26 cellular contexts compared by ENCODE assay signal in genomic region chr18:60693426-60693825, GRCh38.
DNase-seq lines count a peak whose midpoint lies in the region; ATAC-seq, FAIRE-seq and TF ChIP-seq lines count a peak whose summit lies in the region.
"Had no signal": no experiment of that assay in that cellular context is flagged by ENCODE, and none has a peak within 500 bp of the region (broad histone marks: within the 10 kb centered on the region; RNA-seq: fewer than 3 reads in every experiment).

No MANE protein-coding gene starts in this region.

- no peak for ATAC-seq in HG03196 (IDR thresholded peaks at IDR 0.05; ENCODE audit: unreplicated experiment)
- ATAC-seq: activated CD8-positive, alpha-beta T cell treated with anti-CD3 and anti-CD28 coated beads, Interleukin-2, amount 10 ng/mL, durations not matched to agents 7 days and 5 days; GM12878; heart right ventricle had no signal

- H3K27ac ChIP-seq in RWPE1 (no peak overlapping the region), endothelial cell of umbilical vein (ENCODE audit: insufficient read depth, low read depth, low read length) (peak overlapping the region; percentile 44), Peyer's patch (no peak overlapping the region)
- H3K27ac ChIP-seq: BLaER1 treated with 17β-estradiol and CSF1 and Interleukin-3, amounts not matched to agents 10 nM and 100 nM; heart right ventricle; sigmoid colon had no signal

- TF ChIP-seq CTCF in RWPE1 (conservative IDR thresholded peaks at IDR 0.05; ENCODE audit: low read depth) (no peak), endothelial cell of umbilical vein (IDR thresholded peaks at IDR 0.05; ENCODE audit: extremely low read depth in 1 of 2, insufficient read depth in 1 of 2, low read depth in 1 of 2, low read length in 2 of 2) (no peak), Peyer's patch (IDR thresholded peaks at IDR 0.05) (no peak)

- H4K20me1 ChIP-seq in endothelial cell of umbilical vein (replicated peaks; ENCODE audit: control insufficient read depth, extremely low read depth, insufficient read depth, low read length): no peaks in the 10 kb centered on the region
- H4K20me1 ChIP-seq: BLaER1 treated with 17β-estradiol and CSF1 and Interleukin-3, amounts not matched to agents 10 nM and 100 nM had no signal

- H3K36me3 ChIP-seq in endothelial cell of umbilical vein (ENCODE audit: control insufficient read depth in 2 of 2, extremely low read depth in 1 of 2, insufficient read depth in 2 of 2, low read length in 2 of 2) (no peaks in the 10 kb centered on the region), Peyer's patch (no peaks in the 10 kb centered on the region)
- H3K36me3 ChIP-seq: BLaER1 treated with 17β-estradiol and CSF1 and Interleukin-3, amounts not matched to agents 10 nM and 100 nM; heart right ventricle; sigmoid colon had no signal

- no peaks in the 10 kb centered on the region for H3K79me2 ChIP-seq in endothelial cell of umbilical vein (ENCODE audit: control insufficient read depth, insufficient read depth, low read length)

- peak overlapping the region; percentile 17 for H2AFZ ChIP-seq in endothelial cell of umbilical vein (ENCODE audit: low read depth, low read length)

- POLR2A ChIA-PET in RWPE1 (lab: Yijun Ruan, JAX; ENCODE audit: low non-redundant PET): no interaction called here
- POLR2A ChIA-PET in endothelial cell of umbilical vein (lab: Charles Lee): no interaction called here

- TF ChIP-seq POLR2A in endothelial cell of umbilical vein (IDR thresholded peaks at IDR 0.05; ENCODE audit: low read depth, low read length) (no peak), Peyer's patch (IDR thresholded peaks at IDR 0.05) (no peak)

- CTCF ChIA-PET in RWPE1 (lab: Yijun Ruan, JAX): interaction anchor here (0.6 kb wide), 1 partner anchor 513 kb away, joined by 4 read pairs; no protein-coding TSS in a partner anchor
- CTCF ChIA-PET in endothelial cell of umbilical vein (lab: Charles Lee): interaction anchor here (0.9 to 1.5 kb wide), 2 partner anchors 16 to 809 kb away, joined by 3 to 4 read pairs; no protein-coding TSS in a partner anchor

- H3K4me3 ChIP-seq in endothelial cell of umbilical vein (replicated peaks in 1 of 3; ENCODE audit: insufficient read depth in 1 of 3, low read depth in 1 of 3, low read length in 3 of 3) (no peak overlapping the region), Peyer's patch (no peak overlapping the region)
- H3K4me3 ChIP-seq: BLaER1 treated with 17β-estradiol and CSF1 and Interleukin-3, amounts not matched to agents 10 nM and 100 nM; GM12878; heart right ventricle; lung; sigmoid colon had no signal

- no TSS peak for BruUV-seq in endothelial cell of umbilical vein (replicated peaks; lab: Mats Ljungman, UMichigan)

- H3K27me3 ChIP-seq in endothelial cell of umbilical vein (ENCODE audit: control insufficient read depth in 2 of 2, insufficient read depth in 2 of 2, low read length in 2 of 2) (no peaks in the 10 kb centered on the region), Peyer's patch (no peaks in the 10 kb centered on the region)
- H3K27me3 ChIP-seq: BLaER1 treated with 17β-estradiol and CSF1 and Interleukin-3, amounts not matched to agents 10 nM and 100 nM; heart right ventricle; sigmoid colon had no signal

- H3K9me1 ChIP-seq in endothelial cell of umbilical vein (replicated peaks; ENCODE audit: control insufficient read depth, extremely low read depth, insufficient read depth, low read length): no peaks in the 10 kb centered on the region

- H3K4me2 ChIP-seq in endothelial cell of umbilical vein (ENCODE audit: insufficient read depth, low read length): peak overlapping the region; percentile 12
- H3K4me2 ChIP-seq: BLaER1 treated with 17β-estradiol and CSF1 and Interleukin-3, amounts not matched to agents 10 nM and 100 nM had no signal

- intact Hi-C loops in endothelial cell of umbilical vein (cut with micrococcal nuclease): loop anchor here (1.0 to 5.0 kb wide), 2 partner anchors 61 to 284 kb away; no protein-coding TSS in a partner anchor

- no peak overlapping the region for H3K9ac ChIP-seq in endothelial cell of umbilical vein (replicated peaks; ENCODE audit: extremely low read depth, insufficient read depth, low read length)
- H3K9ac ChIP-seq: BLaER1 treated with 17β-estradiol and CSF1 and Interleukin-3, amounts not matched to agents 10 nM and 100 nM had no signal

- DNase-seq in HPDE6-E6E7 (ENCODE audit: extremely low spot score) (peak; percentile 56), RWPE1 (ENCODE audit: low spot score) (peak; percentile 13), endothelial cell of umbilical vein (ENCODE audit: low read depth, low spot score) (peak; percentile 65), non-pigmented ciliary epithelial cell (ENCODE audit: low read depth) (peak; percentile 4), NCI-H1694 (lab: John Stamatoyannopoulos, UW) (no peak), Peyer's patch (no peak)
- no peak for DNase-seq in activated CD4-positive, alpha-beta T cell treated with anti-CD3 and anti-CD28 coated beads for 4 hours
- DNase-seq: activated CD4-positive, alpha-beta T cell treated with anti-CD3 and anti-CD28 coated beads for 1 hour; activated CD8-positive, alpha-beta T cell treated with anti-CD3 and anti-CD28 coated beads, Interleukin-2, amount 10 ng/mL, durations not matched to agents 7 days and 5 days; amygdala; Caco-2; caudate nucleus; DND-41; endodermal cell; heart right ventricle; HFFc6; NCI-H146; NCI-H2171; NCI-H510A; sigmoid colon; stimulated activated naive CD4-positive, alpha-beta T cell treated with Interleukin-2 at 50 U/mL for 16 hours had no signal

- H3K9me3 ChIP-seq in endothelial cell of umbilical vein (replicated peaks; ENCODE audit: control insufficient read depth, insufficient read depth, low read length) (no peaks in the 10 kb centered on the region), Peyer's patch (no peaks in the 10 kb centered on the region)
- H3K9me3 ChIP-seq: BLaER1 treated with 17β-estradiol and CSF1 and Interleukin-3, amounts not matched to agents 10 nM and 100 nM; Caco-2; heart right ventricle; sigmoid colon had no signal

- FAIRE-seq in endothelial cell of umbilical vein (lab: Jason Lieb, UNC): peak; percentile 81
- FAIRE-seq: GM12878, RCC 7860 had no signal

- dilution Hi-C loops in endothelial cell of umbilical vein (cut with MboI; ENCODE audit: extremely low pct_ligation_motif_present, low sequenced_read_pairs): no loop called here

- H3K4me1 ChIP-seq in endothelial cell of umbilical vein (ENCODE audit: control insufficient read depth, extremely low read depth, insufficient read depth, low read length) (peaks cover 9% of the 10 kb centered on the region), Peyer's patch (no peaks in the 10 kb centered on the region)
- H3K4me1 ChIP-seq: BLaER1 treated with 17β-estradiol and CSF1 and Interleukin-3, amounts not matched to agents 10 nM and 100 nM; Caco-2; heart right ventricle; sigmoid colon had no signal

TF ChIP-seq in endothelial cell of umbilical vein, 7 proteins besides CTCF, POLR2A, EP300 and RAD21:
- TF ChIP-seq POLR2AphosphoS5 (IDR thresholded peaks at IDR 0.05; ENCODE audit: insufficient read depth, low read depth, low read length): no peak
- no peak for TF ChIP-seq EZH2 (IDR thresholded peaks at IDR 0.05; ENCODE audit: borderline replicate concordance, low read depth, low read length, severe bottlenecking)
- TF ChIP-seq GATA2 (IDR thresholded peaks at IDR 0.05; ENCODE audit: insufficient read depth, insufficient read length, low read depth, low read length): no peak
- peak; percentile 66 for TF ChIP-seq FOS (IDR thresholded peaks at IDR 0.05; ENCODE audit: borderline replicate concordance, insufficient read depth, low read length)
- no peak for TF ChIP-seq MYC (IDR thresholded peaks at IDR 0.05; ENCODE audit: low read depth, low read length)
- TF ChIP-seq MAX (IDR thresholded peaks at IDR 0.05; ENCODE audit: insufficient read depth, insufficient read length): no peak
- TF ChIP-seq JUN (IDR thresholded peaks at IDR 0.05; ENCODE audit: borderline replicate concordance, insufficient read depth, insufficient read length, low read depth): peak; percentile 72

Comparison
In these comparisons a context has a peak if more than half of its experiments do, and no peak if none do; other contexts are left out.
1. DNase-seq: peak in HPDE6-E6E7 (single experiment), RWPE1 (single experiment), endothelial cell of umbilical vein (single experiment) and non-pigmented ciliary epithelial cell (single experiment); none in NCI-H1694 (single experiment), activated CD4-positive, alpha-beta T cell treated with anti-CD3 and anti-CD28 coated beads for 4 hours (0 of 2) and Peyer's patch (0 of 3).